Comparison of ENCODE assay signal across 8 cellular contexts in the genomic region with DNA sequence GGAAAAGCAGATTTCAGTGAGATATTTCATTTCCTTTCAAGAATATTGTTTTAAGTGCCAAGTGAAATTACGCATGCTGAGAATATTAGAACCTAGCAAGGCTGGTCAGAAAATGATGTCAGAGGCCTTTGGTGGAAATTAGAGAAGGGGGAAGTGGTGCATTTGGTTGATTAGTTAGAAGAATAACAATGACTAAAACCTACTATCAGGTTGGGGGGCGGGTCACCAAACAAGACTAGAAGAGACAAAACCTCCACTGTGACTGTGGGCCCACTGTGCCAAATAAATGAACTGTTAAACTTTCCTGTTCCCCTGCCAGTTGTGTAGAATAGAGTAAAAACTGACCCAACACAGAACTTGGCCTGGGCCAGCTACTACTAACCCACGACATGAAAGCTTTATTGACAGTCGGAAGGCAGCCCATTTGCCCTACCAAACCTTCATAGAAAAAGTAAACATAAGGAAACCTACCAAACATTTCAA. TPM values are rescaled to one million over a fixed set of nuclear protein-coding genes. Genes with fewer than 3 reads are reported as not detected.
DNase-seq lines count a peak whose midpoint lies in the region; ATAC-seq and TF ChIP-seq lines count a peak whose summit lies in the region.

No MANE protein-coding gene starts in this region.

- H3K4me3 Mint-ChIP-seq in nephron = peak overlapping the region; percentile 97 to 100 (median 99)

- H3K4me1 ChIP-seq in PC-3 (ENCODE audit: insufficient read depth, low read length) (peaks cover 34% of the 10 kb centered on the region), ectodermal cell (ENCODE audit: control insufficient read depth, insufficient read depth, low read length) (peaks cover 17% of the 10 kb centered on the region), esophagus squamous epithelium (peaks cover 13 to 60% (median 25%) of the 10 kb centered on the region in 3 donors)

- H2AFZ ChIP-seq in PC-3 (ENCODE audit: low read length) = no peak overlapping the region

- H3K4me3 ChIP-seq in PC-3 (ENCODE audit: low read length) = peak overlapping the region; percentile 75
- H3K4me3 ChIP-seq in ectodermal cell (ENCODE audit: insufficient read depth, low read depth, low read length) = peak overlapping the region; percentile 89
- H3K4me3 ChIP-seq in esophagus squamous epithelium = peak overlapping the region in 2 of 4 donors; percentile 94 to 99

- peak overlapping the region; percentile 92 for H3K4me2 ChIP-seq in PC-3 (ENCODE audit: low read length)

- H3K27ac ChIP-seq in PC-3 (ENCODE audit: low read length) (peak overlapping the region; percentile 63), ectodermal cell (ENCODE audit: insufficient read depth, low read depth, low read length, poor library complexity, severe bottlenecking) (no peak overlapping the region), esophagus squamous epithelium (peak overlapping the region in 2 of 4 donors; percentile 6 to 96)

- H3K9ac ChIP-seq in PC-3 (ENCODE audit: low read length) = peak overlapping the region; percentile 30; the same call in 1 of the 2 replicates

- H3K36me3 Mint-ChIP-seq in nephron (ENCODE audit: low read depth) = no peaks in the 10 kb centered on the region

- no peaks in the 10 kb centered on the region for H3K9me2 ChIP-seq in PC-3 (replicated peaks; ENCODE audit: low read length)

- intact Hi-C loops in PC-3 (cut with micrococcal nuclease) (loop anchor here (1.0 kb wide), 1 partner anchor 108 kb away; no protein-coding TSS in a partner anchor), esophagus squamous epithelium (cut with DNase I) (no loop called here)

- peaks cover 44% of the 10 kb centered on the region for H3K4me1 Mint-ChIP-seq in nephron

- no peak for TF ChIP-seq CTCF in PC-3 (conservative IDR thresholded peaks at IDR 0.05; ENCODE audit: low read depth, low read length)
- TF ChIP-seq CTCF in nephron (IDR thresholded peaks at IDR 0.05; ENCODE audit: unreplicated experiment in 3 of 3) = no peak
- TF ChIP-seq CTCF in esophagus squamous epithelium (IDR thresholded peaks at IDR 0.05) = no peak

- H3K27me3 ChIP-seq in PC-3 (ENCODE audit: low read length) (no peaks in the 10 kb centered on the region), ectodermal cell (ENCODE audit: control insufficient read depth, insufficient read depth, low read length, poor library complexity, severe bottlenecking) (peaks cover 18% of the 10 kb centered on the region), esophagus squamous epithelium (no peaks in the 10 kb centered on the region)

- H4K20me1 ChIP-seq in PC-3 (ENCODE audit: low read length) = peaks cover 11% of the 10 kb centered on the region; the same call in 1 of the 2 replicates

- H3K9me3 ChIP-seq in PC-3 (ENCODE audit: low read length) = no peaks in the 10 kb centered on the region
- no peaks in the 10 kb centered on the region for H3K9me3 ChIP-seq in ectodermal cell (ENCODE audit: control insufficient read depth, low read length)
- no peaks in the 10 kb centered on the region for H3K9me3 ChIP-seq in esophagus squamous epithelium

- H3K36me3 ChIP-seq in PC-3 (ENCODE audit: low read depth, low read length) (no peaks in the 10 kb centered on the region), ectodermal cell (ENCODE audit: control insufficient read depth, insufficient read depth, low read length) (no peaks in the 10 kb centered on the region), esophagus squamous epithelium (no peaks in the 10 kb centered on the region)

- no peaks in the 10 kb centered on the region for H3F3A ChIP-seq in PC-3 (ENCODE audit: low read length, unreplicated experiment)

- H3K79me2 ChIP-seq in PC-3 (ENCODE audit: low read length) = peaks cover 67% of the 10 kb centered on the region

- no peaks in the 10 kb centered on the region for H3K9me3 Mint-ChIP-seq in nephron

- CTCF ChIA-PET in PC-3 (lab: Charles Lee) = no interaction called here

- ATAC-seq in PC-3 (no peak), HG03457 (IDR thresholded peaks at IDR 0.05; ENCODE audit: unreplicated experiment) (no peak)

- WGBS in ectodermal cell, 2 experiments = 53 to 55% methylated on average over 4 of the region's 4 CpGs
- 45 to 58% methylated on average over 4 of the region's 4 CpGs for WGBS in esophagus squamous epithelium, 2 donors

- BruUV-seq in PC-3 (replicated peaks; lab: Mats Ljungman, UMichigan) = TSS peak; percentile 28

- TF ChIP-seq POLR2A in esophagus squamous epithelium (IDR thresholded peaks at IDR 0.05) = no peak

- peak; percentile 33 for DNase-seq in activated CD4-positive, alpha-beta T cell treated with anti-CD3 and anti-CD28 coated beads for 48 hours
- no peak for DNase-seq in activated CD4-positive, alpha-beta T cell treated with anti-CD3 and anti-CD28 coated beads for 4 hours
- DNase-seq in PC-3 (peak; percentile 63), NCI-H524 (lab: John Stamatoyannopoulos, UW) (no peak), esophagus squamous epithelium (lab: John Stamatoyannopoulos, UW) (no peak)

- H3K27me3 Mint-ChIP-seq in nephron (ENCODE audit: low read depth) = peaks cover 15% of the 10 kb centered on the region

- POLR2A ChIA-PET in PC-3 (lab: Charles Lee; ENCODE audit: unreplicated experiment) = interaction anchor here (0.8 kb wide), 1 partner anchor 193 kb away, joined by 5 read pairs; no protein-coding TSS in a partner anchor

- H3K27ac Mint-ChIP-seq in nephron = peak overlapping the region; percentile 43 to 90 (median 77)

RNA-seq across cellular contexts. Expression of gene RAPGEF2, which starts 2.9 kb away (rescaled TPM):
- total RNA-seq in PC-3 (2014; rRNA removed) (21.2 and 21.7 TPM in 2 replicates), esophagus squamous epithelium (10 to 100 TPM; 14.1 to 30.5 (median 21.4) TPM)
- polyA plus RNA-seq in ectodermal cell (2013, experiment 1 of 4) = 38.3 TPM
- polyA plus RNA-seq in ectodermal cell (2013, experiment 2 of 4) = 40.1 TPM
- polyA plus RNA-seq in ectodermal cell (2013, experiment 3 of 4) = 33.2 TPM
- polyA plus RNA-seq in ectodermal cell (2013, experiment 4 of 4) = 34.8 TPM

Comparison
In these comparisons a context has a peak if more than half of its experiments do, and no peak if none do; other contexts are left out.
1. DNase-seq: peak in activated CD4-positive, alpha-beta T cell treated with anti-CD3 and anti-CD28 coated beads for 48 hours (single experiment) and PC-3 (single experiment); none in activated CD4-positive, alpha-beta T cell treated with anti-CD3 and anti-CD28 coated beads for 4 hours (0 of 2), NCI-H524 (0 of 2) and esophagus squamous epithelium (single experiment).